In genomic region chr9:14139287-14139686, GRCh38 we compare ENCODE assay signal across 1 cellular context.
TF ChIP-seq lines count a peak whose summit lies in the region.

No MANE protein-coding gene starts in this region.

TF ChIP-seq in SK-N-SH, 30 proteins besides CTCF, POLR2A, EP300 and RAD21 (continued from another document):
- TF ChIP-seq ZBTB33 (IDR thresholded peaks at IDR 0.05; ENCODE audit: borderline replicate concordance, low read depth) (no peak), MEF2A (IDR thresholded peaks at IDR 0.05; ENCODE audit: borderline replicate concordance, low read depth) (no peak), SMC3 (IDR thresholded peaks at IDR 0.05; ENCODE audit: low read depth, low read length) (no peak), USF2 (IDR thresholded peaks at IDR 0.05; ENCODE audit: borderline replicate concordance, low read depth, low read length) (no peak), SIN3A (IDR thresholded peaks at IDR 0.05; ENCODE audit: borderline replicate concordance, low read depth, low read length) (no peak), JUND (IDR thresholded peaks at IDR 0.05) (no peak), REST (IDR thresholded peaks at IDR 0.05; ENCODE audit: low read depth, low read length) (no peak), NFIC (IDR thresholded peaks at IDR 0.05; ENCODE audit: borderline replicate concordance) (no peak)
